Comparison of ENCODE assay signal across 18 cellular contexts in the genomic region with DNA sequence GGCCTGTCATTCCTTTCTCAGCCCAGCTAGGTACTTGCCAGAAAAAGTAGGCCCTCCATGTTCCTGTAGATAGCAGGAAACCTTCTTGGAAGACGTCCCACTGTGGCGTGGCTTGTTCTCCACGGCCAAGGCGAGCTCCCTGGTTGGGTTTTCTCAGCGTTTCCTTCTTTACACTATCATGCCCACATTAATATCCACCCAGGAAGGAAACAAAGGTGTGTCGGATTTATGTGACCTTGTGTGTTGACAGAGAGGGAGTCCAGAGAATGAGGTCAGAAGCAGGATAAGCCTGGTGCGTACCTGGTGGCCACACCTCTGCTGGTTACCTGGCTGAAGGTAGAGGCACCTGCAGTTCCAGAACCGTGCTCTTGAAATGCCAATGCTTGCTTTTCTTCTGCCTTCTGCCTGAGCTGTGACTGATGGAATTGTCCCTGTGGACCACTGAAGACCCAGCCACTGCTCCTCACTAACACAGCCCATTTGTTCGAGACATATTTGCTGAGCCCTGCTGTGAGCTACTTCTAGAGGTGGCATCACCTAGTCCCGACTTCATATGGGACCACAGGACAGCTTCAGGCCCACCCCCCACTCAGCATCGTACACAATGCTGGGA. TPM values are rescaled to one million over a fixed set of nuclear protein-coding genes. Genes with fewer than 3 reads are reported as not detected.
DNase-seq lines count a peak whose midpoint lies in the region; ATAC-seq, FAIRE-seq and TF ChIP-seq lines count a peak whose summit lies in the region.
"Had no signal": no experiment of that assay in that cellular context is flagged by ENCODE, and none has a peak within 500 bp of the region (broad histone marks: within the 10 kb centered on the region; RNA-seq: fewer than 3 reads in every experiment).

No MANE protein-coding gene starts in this region.

- intact Hi-C loops in colonic mucosa (cut with DNase I) = no loop called here

- H3K4me1 ChIP-seq in BLaER1 (peaks cover 15% of the 10 kb centered on the region), colonic mucosa (peaks cover 3% of the 10 kb centered on the region), mucosa of rectum (ENCODE audit: control insufficient read depth in 2 of 2, insufficient read depth in 2 of 2, low read length in 2 of 2) (peaks cover 23 to 27% of the 10 kb centered on the region in 2 donors)
- H3K4me1 ChIP-seq: breast epithelium, testis had no signal

- 0 out of 2 replicates have a peak overlapping the region, but pooled peaks have one; percentile 6 for H3K4me2 ChIP-seq in BLaER1

- peaks cover 50% of the 10 kb centered on the region; the same call in 1 of the 2 replicates for H4K20me1 ChIP-seq in BLaER1

- H3K9me3 ChIP-seq in BLaER1 (no peaks in the 10 kb centered on the region), colonic mucosa (no peaks in the 10 kb centered on the region), mucosa of rectum (ENCODE audit: control insufficient read depth in 2 of 2, low read length in 2 of 2) (no peaks in the 10 kb centered on the region)
- H3K9me3 ChIP-seq: breast epithelium, testis had no signal

- no peak overlapping the region for H3K9ac ChIP-seq in BLaER1
- peak overlapping the region in 1 of 2 donors; percentile 58 for H3K9ac ChIP-seq in colonic mucosa (ENCODE audit: low read depth in 2 of 2, low read length in 2 of 2)
- peak overlapping the region; percentile 55 to 66 for H3K9ac ChIP-seq in mucosa of rectum (ENCODE audit: low read depth in 1 of 2, low read length in 2 of 2)

- FAIRE-seq in D721Med (lab: Jason Lieb, UNC) = no peak
- FAIRE-seq: K562 had no signal

- H3K27me3 ChIP-seq in BLaER1 (no peaks in the 10 kb centered on the region), colonic mucosa (no peaks in the 10 kb centered on the region), mucosa of rectum (ENCODE audit: control insufficient read depth in 2 of 2, insufficient read depth in 2 of 2, low read length in 2 of 2) (no peaks in the 10 kb centered on the region)
- H3K27me3 ChIP-seq: breast epithelium, testis had no signal

- no peak for ATAC-seq in HG02623 (IDR thresholded peaks at IDR 0.05; ENCODE audit: unreplicated experiment)
- ATAC-seq: K562, left cardiac atrium had no signal

- DNase-seq in LNCaP clone FGC (ENCODE audit: low read depth) = peak; percentile 92
- DNase-seq in colonic mucosa = peak; percentile 81
- no peak for DNase-seq in NCI-H146 (lab: John Stamatoyannopoulos, UW)
- DNase-seq in NCI-H2107 treated with DMSO at 0.1 percent for 48 hours (lab: John Stamatoyannopoulos, UW; ENCODE audit: unreplicated experiment) = no peak
- DNase-seq in D721Med (ENCODE audit: insufficient read length, low spot score) = no peak
- DNase-seq: activated B cell treated with CpG ODN at 0.5 μM for 24 hours; CD8-positive, alpha-beta memory T cell; HFFc6; left cardiac atrium; NCI-H187 treated with DMSO at 0.1 percent for 48 hours; NCI-H446 treated with DMSO at 0.1 percent for 48 hours; retina; testis had no signal

- H3K36me3 ChIP-seq in BLaER1 (peaks cover 48% of the 10 kb centered on the region), colonic mucosa (no peaks in the 10 kb centered on the region), mucosa of rectum (ENCODE audit: control insufficient read depth in 2 of 2, insufficient read depth in 2 of 2, low read length in 2 of 2) (no peaks in the 10 kb centered on the region)
- H3K36me3 ChIP-seq: breast epithelium had no signal

- no peak overlapping the region for H3K27ac ChIP-seq in BLaER1
- peak overlapping the region; percentile 62 for H3K27ac ChIP-seq in colonic mucosa
- peak overlapping the region; percentile 92 to 95 for H3K27ac ChIP-seq in mucosa of rectum (ENCODE audit: low read depth in 2 of 2, low read length in 2 of 2)
- H3K27ac ChIP-seq: breast epithelium, testis had no signal

- H3K4me3 ChIP-seq in BLaER1 (no peak overlapping the region), LNCaP clone FGC (ENCODE audit: low read depth, low read length) (no peak overlapping the region), colonic mucosa (no peak overlapping the region), mucosa of rectum (ENCODE audit: low read length in 2 of 2) (peak overlapping the region; percentile 22 to 37)
- H3K4me3 ChIP-seq: breast epithelium, K562, testis had no signal

- no peak for TF ChIP-seq CTCF in LNCaP clone FGC (IDR thresholded peaks at IDR 0.05; ENCODE audit: control insufficient read depth, extremely low read depth, insufficient read depth)
- TF ChIP-seq CTCF in colonic mucosa (IDR thresholded peaks at IDR 0.05) = no peak
- TF ChIP-seq CTCF in D721Med (IDR thresholded peaks at IDR 0.05; ENCODE audit: insufficient read depth, missing control alignments) = no peak

RNA-seq across cellular contexts. Expression of a gene that starts 7.9 kb away (rescaled TPM):
- 1 to 10 TPM; 3.8 to 4.3 TPM for total RNA-seq in colonic mucosa

RNA-seq across cellular contexts. Expression of a gene that starts 46.6 kb away (rescaled TPM):
- total RNA-seq in colonic mucosa = 10 to 100 TPM; 23.8 to 26.3 TPM

RNA-seq across cellular contexts. Expression of a gene that starts 46.7 kb away (rescaled TPM):
- total RNA-seq in colonic mucosa = 10 to 100 TPM; 11.8 to 16.4 TPM

Comparison
In these comparisons a context has a peak if more than half of its experiments do, and no peak if none do; other contexts are left out.
1. H3K4me3 ChIP-seq: peak in mucosa of rectum (2 of 2); none in BLaER1 (single experiment), LNCaP clone FGC (single experiment) and colonic mucosa (single experiment).
2. DNase-seq: peak in LNCaP clone FGC (single experiment) and colonic mucosa (single experiment); none in NCI-H146 (single experiment), NCI-H2107 treated with DMSO at 0.1 percent for 48 hours (single experiment) and D721Med (single experiment).